17 cellular contexts compared by ENCODE assay signal in the genomic region with DNA sequence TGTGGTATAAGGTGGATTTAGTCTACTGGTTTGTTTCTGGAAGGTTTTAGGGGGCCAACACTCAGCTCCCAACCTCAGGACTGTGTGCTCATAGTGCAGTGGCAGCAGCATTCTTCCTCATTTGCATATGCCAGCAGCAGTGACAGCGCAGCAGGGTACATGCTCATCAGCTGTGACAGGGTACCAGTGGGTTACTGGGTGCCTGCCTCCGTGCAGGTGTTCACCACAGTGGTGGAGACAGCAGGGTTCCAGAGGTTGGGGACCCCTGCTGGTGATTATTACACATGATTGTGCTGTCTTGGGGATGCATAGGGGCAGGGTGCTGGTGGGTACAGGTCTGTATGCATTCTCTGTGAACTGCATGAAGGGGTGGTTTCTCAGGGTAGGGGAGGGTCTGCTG. TPM values are rescaled to one million over a fixed set of nuclear protein-coding genes. Genes with fewer than 3 reads are reported as not detected.
DNase-seq lines count a peak whose midpoint lies in the region; ATAC-seq and TF ChIP-seq lines count a peak whose summit lies in the region.
"Had no signal": no experiment of that assay in that cellular context is flagged by ENCODE, and none has a peak within 500 bp of the region (broad histone marks: within the 10 kb centered on the region; RNA-seq: fewer than 3 reads in every experiment).

No MANE protein-coding gene starts in this region.

- no peak overlapping the region for H3K9ac ChIP-seq in OCI-LY3 (ENCODE audit: low read length)

- whole genome bisulfite sequencing in aorta, 2 donors: 82 to 83% methylated on average over 2 of the region's 2 CpGs

- intact Hi-C loops in aorta (cut with DNase I): loop anchor here in 1 of 2 donors (10.0 kb wide), 2 partner anchors 47 to 63 kb away; no protein-coding TSS in a partner anchor

- H3K27ac ChIP-seq in OCI-LY3 (ENCODE audit: low read length): no peak overlapping the region
- H3K27ac ChIP-seq in aorta (ENCODE audit: low read depth in 1 of 2, low read length in 2 of 2): no peak overlapping the region
- H3K27ac ChIP-seq: suprapubic skin had no signal

- H3K9me3 ChIP-seq in OCI-LY3 (ENCODE audit: insufficient read depth, low read length) (no peaks in the 10 kb centered on the region), aorta (ENCODE audit: control insufficient read depth, low read length) (peaks cover 1% of the 10 kb centered on the region)
- H3K9me3 ChIP-seq: BE2C, suprapubic skin had no signal

- H3K4me1 ChIP-seq in OCI-LY3 (ENCODE audit: low read length) (0 out of 2 replicates have a peak, but pooled peaks cover 3% of the 10 kb centered on the region), aorta (ENCODE audit: control insufficient read depth in 1 of 2, insufficient read depth in 2 of 2, low read length in 2 of 2) (no peaks in the 10 kb centered on the region)
- H3K4me1 ChIP-seq: BE2C, suprapubic skin had no signal

- H3K4me3 ChIP-seq in OCI-LY3 (ENCODE audit: low read length): no peak overlapping the region
- H3K4me3 ChIP-seq in aorta (ENCODE audit: low read length in 2 of 2): no peak overlapping the region
- H3K4me3 ChIP-seq: suprapubic skin had no signal

- no peak for TF ChIP-seq POLR2A in erythroblast (IDR thresholded peaks at IDR 0.05; ENCODE audit: low read length)

- H3K27me3 Mint-ChIP-seq in memory B cell: peaks cover 17% of the 10 kb centered on the region

- ATAC-seq in GM18909 (IDR thresholded peaks at IDR 0.05; ENCODE audit: poor library complexity, unreplicated experiment): peak; percentile 61
- ATAC-seq in memory B cell (ENCODE audit: low read depth): peak; percentile 61
- no peak for ATAC-seq in aorta (ENCODE audit: low FRiP score)
- ATAC-seq: left ventricle myocardium superior had no signal

- no peak overlapping the region for H3K27ac Mint-ChIP-seq in memory B cell

- H3K27me3 ChIP-seq in OCI-LY3 (ENCODE audit: low read depth, low read length): peaks cover 3% of the 10 kb centered on the region; the same call in 1 of the 2 replicates
- no peaks in the 10 kb centered on the region for H3K27me3 ChIP-seq in aorta (ENCODE audit: control insufficient read depth in 1 of 2, insufficient read depth in 2 of 2, low read length in 1 of 2)
- H3K27me3 ChIP-seq: BE2C had no signal

- no peak overlapping the region for H2AFZ ChIP-seq in OCI-LY3 (ENCODE audit: low read depth, low read length)

- no peaks in the 10 kb centered on the region for H3K9me3 Mint-ChIP-seq in memory B cell

- no peaks in the 10 kb centered on the region for H3K36me3 ChIP-seq in OCI-LY3 (replicated peaks; ENCODE audit: low read depth, low read length)
- no peaks in the 10 kb centered on the region for H3K36me3 ChIP-seq in aorta (ENCODE audit: control insufficient read depth in 1 of 2, insufficient read depth in 2 of 2, low read length in 1 of 2)
- H3K36me3 ChIP-seq: BE2C, suprapubic skin had no signal

- DNase-seq in memory B cell (ENCODE audit: low spot score in 2 of 2) (peak; percentile 4 to 10), erythroblast (lab: John Stamatoyannopoulos, UW) (no peak), NCI-H345 treated with DMSO at 0.1 percent for 48 hours (lab: John Stamatoyannopoulos, UW; ENCODE audit: unreplicated experiment) (no peak), aorta (no peak)
- DNase-seq: activated CD8-positive, alpha-beta memory T cell treated with anti-CD3 and anti-CD28 coated beads for 24 hours; BE2C; DMS79; left ventricle myocardium superior; MV-4-11; NK-92 treated with Interleukin-12 subunit alpha and Interleukin-12 subunit beta, amount 100 ng/mL, for 24 hours; stimulated activated CD4-positive, alpha-beta T cell treated with anti-CD3 and anti-CD28 coated beads, Interleukin-12 subunit alpha, Interleukin-12 subunit beta, amount 100 ng/mL, for 4 hours had no signal

- H3K4me1 Mint-ChIP-seq in memory B cell: peaks cover 6% of the 10 kb centered on the region

- H3K79me2 ChIP-seq in OCI-LY3 (ENCODE audit: low read length): no peaks in the 10 kb centered on the region

- no peak overlapping the region for H3K4me3 Mint-ChIP-seq in memory B cell

- no peak overlapping the region for H3K4me2 ChIP-seq in OCI-LY3 (ENCODE audit: low read length)

- H4K20me1 ChIP-seq in OCI-LY3 (ENCODE audit: insufficient read depth, low read length): no peaks in the 10 kb centered on the region

- peak; percentile 43; the same call in 1 of the 3 replicates for TF ChIP-seq CTCF in GM12872 (IDR thresholded peaks at IDR 0.05; ENCODE audit: insufficient read depth, low read depth, low read length)
- TF ChIP-seq CTCF in OCI-LY3 (IDR thresholded peaks at IDR 0.05; ENCODE audit: low read depth, low read length): peak; percentile 15

- no peaks in the 10 kb centered on the region for H3K36me3 Mint-ChIP-seq in memory B cell

RNA-seq across cellular contexts. Expression of gene IFNE, which starts 45.5 kb away (rescaled TPM):
- total RNA-seq in aorta: not detected
- polyA plus RNA-seq in aorta: not detected
- total RNA-seq: left ventricle myocardium superior, posterior vena cava, SK-MEL-5, suprapubic skin had no signal

Comparison
In these comparisons a context has a peak if more than half of its experiments do, and no peak if none do; other contexts are left out.
1. DNase-seq: peak in memory B cell (2 of 2); none in erythroblast (0 of 2), NCI-H345 treated with DMSO at 0.1 percent for 48 hours (single experiment) and aorta (0 of 2).